In genomic region chr3:99970198-99970597, GRCh38 we compare ENCODE assay signal across 15 cellular contexts.
DNase-seq lines count a peak whose midpoint lies in the region; ATAC-seq and TF ChIP-seq lines count a peak whose summit lies in the region.
"Had no signal": no experiment of that assay in that cellular context is flagged by ENCODE, and none has a peak within 500 bp of the region (broad histone marks: within the 10 kb centered on the region; RNA-seq: fewer than 3 reads in every experiment).

No MANE protein-coding gene starts in this region.

- H3K36me3 ChIP-seq in upper lobe of right lung, result no peaks in the 10 kb centered on the region
- H3K36me3 ChIP-seq: lower lobe of right lung had no signal

- no peak overlapping the region for H3K27ac ChIP-seq in upper lobe of right lung
- H3K27ac ChIP-seq: GM23248, lower lobe of right lung had no signal

- H3K4me1 Mint-ChIP-seq in activated T-cell treated with anti-CD3 and anti-CD28 coated beads, Interleukin-2, amount 50 U/mL, for 72 hours (ENCODE audit: low read depth), result peaks cover 28% of the 10 kb centered on the region
- H3K4me1 Mint-ChIP-seq in activated T-cell treated with anti-CD3 and anti-CD28 coated beads, Interleukin-2, amount 50 U/mL, for 4 hours (ENCODE audit: low read depth), result peaks cover 13% of the 10 kb centered on the region
- peaks cover 34% of the 10 kb centered on the region for H3K4me1 Mint-ChIP-seq in stimulated activated naive CD8-positive, alpha-beta T cell treated with anti-CD3 and anti-CD28 coated beads, Interleukin-15, amount 100 ng/mL, for 72 hours

- H3K9me3 Mint-ChIP-seq in activated T-cell treated with anti-CD3 and anti-CD28 coated beads, Interleukin-2, amount 50 U/mL, for 72 hours, result peaks cover 0 to 2% of the 10 kb centered on the region in 2 donors
- H3K9me3 Mint-ChIP-seq in activated T-cell treated with anti-CD3 and anti-CD28 coated beads, Interleukin-2, amount 50 U/mL, for 4 hours, result no peaks in the 10 kb centered on the region
- H3K9me3 Mint-ChIP-seq in stimulated activated naive CD8-positive, alpha-beta T cell treated with anti-CD3 and anti-CD28 coated beads, Interleukin-15, amount 100 ng/mL, for 72 hours, result no peaks in the 10 kb centered on the region

- DNase-seq in activated T-cell treated with anti-CD3 and anti-CD28 coated beads, Interleukin-2, amount 50 U/mL, for 72 hours, result peak; percentile 3 to 4
- DNase-seq in activated T-cell treated with anti-CD3 and anti-CD28 coated beads, Interleukin-2, amount 50 U/mL, for 4 hours, result no peak
- DNase-seq in stimulated activated naive CD8-positive, alpha-beta T cell treated with anti-CD3 and anti-CD28 coated beads, Interleukin-15, amount 100 ng/mL, for 72 hours, result peak in 1 of 2 donors; percentile 20
- DNase-seq in upper lobe of right lung (no peak), cardiac septum (ENCODE audit: low spot score) (no peak)
- no peak for DNase-seq in activated T-cell treated with anti-CD3 and anti-CD28 coated beads, Interleukin-2, amount 50 U/mL, for 1 hour
- DNase-seq: activated CD4-positive, alpha-beta T cell treated with anti-CD3 and anti-CD28 coated beads for 1 hour; GM23248; head of caudate nucleus; lower lobe of right lung; nucleus accumbens; SHP77 treated with DMSO at 0.1 percent for 48 hours; stimulated activated CD4-positive, alpha-beta T cell treated with anti-CD3 and anti-CD28 coated beads, Interleukin-4, amount 100 ng/mL, for 4 hours had no signal

- H3K9me3 ChIP-seq in upper lobe of right lung, result no peaks in the 10 kb centered on the region
- H3K9me3 ChIP-seq: lower lobe of right lung had no signal

- peaks cover 11% of the 10 kb centered on the region for H3K4me1 ChIP-seq in upper lobe of right lung
- H3K4me1 ChIP-seq: lower lobe of right lung had no signal

- H3K36me3 Mint-ChIP-seq in activated T-cell treated with anti-CD3 and anti-CD28 coated beads, Interleukin-2, amount 50 U/mL, for 72 hours (ENCODE audit: insufficient read depth in 2 of 2), result no peaks in the 10 kb centered on the region
- peaks cover 14% of the 10 kb centered on the region for H3K36me3 Mint-ChIP-seq in activated T-cell treated with anti-CD3 and anti-CD28 coated beads, Interleukin-2, amount 50 U/mL, for 4 hours (ENCODE audit: insufficient read depth)

- intact Hi-C loops in upper lobe of right lung (cut with DNase I), result no loop called here
- intact Hi-C loops in cardiac septum (cut with DNase I), result no loop called here

- no peaks in the 10 kb centered on the region for H3K27me3 ChIP-seq in upper lobe of right lung

- no peak for TF ChIP-seq CTCF in upper lobe of right lung (IDR thresholded peaks at IDR 0.05)

- H3K27me3 Mint-ChIP-seq in activated T-cell treated with anti-CD3 and anti-CD28 coated beads, Interleukin-2, amount 50 U/mL, for 72 hours (ENCODE audit: low read depth), result no peaks in the 10 kb centered on the region
- H3K27me3 Mint-ChIP-seq in activated T-cell treated with anti-CD3 and anti-CD28 coated beads, Interleukin-2, amount 50 U/mL, for 4 hours (ENCODE audit: low read depth), result no peaks in the 10 kb centered on the region
- H3K27me3 Mint-ChIP-seq in stimulated activated naive CD8-positive, alpha-beta T cell treated with anti-CD3 and anti-CD28 coated beads, Interleukin-15, amount 100 ng/mL, for 72 hours, result no peaks in the 10 kb centered on the region

- no peak overlapping the region for H3K4me3 ChIP-seq in upper lobe of right lung
- H3K4me3 ChIP-seq: GM23248, lower lobe of right lung had no signal

- peak; percentile 79 to 87 for ATAC-seq in activated T-cell treated with anti-CD3 and anti-CD28 coated beads, Interleukin-2, amount 50 U/mL, for 72 hours (replicated peaks in 1 of 2)
- no peak for ATAC-seq in activated T-cell treated with anti-CD3 and anti-CD28 coated beads, Interleukin-2, amount 50 U/mL, for 4 hours
- ATAC-seq in GM21825 (IDR thresholded peaks at IDR 0.05; ENCODE audit: unreplicated experiment) (peak; percentile 95), HG03280 (IDR thresholded peaks at IDR 0.05; ENCODE audit: unreplicated experiment) (peak; percentile 86), upper lobe of right lung (no peak)
- peak; percentile 97 for ATAC-seq in stimulated activated naive CD8-positive, alpha-beta T cell treated with anti-CD3 and anti-CD28 coated beads, Interleukin-15, amount 100 ng/mL, for 72 hours
- ATAC-seq: lower lobe of right lung had no signal

- H3K27ac Mint-ChIP-seq in activated T-cell treated with anti-CD3 and anti-CD28 coated beads, Interleukin-2, amount 50 U/mL, for 72 hours, result no peak overlapping the region
- H3K27ac Mint-ChIP-seq in stimulated activated naive CD8-positive, alpha-beta T cell treated with anti-CD3 and anti-CD28 coated beads, Interleukin-15, amount 100 ng/mL, for 72 hours, result no peak overlapping the region

- peak overlapping the region in 1 of 2 donors; percentile 10 for H3K4me3 Mint-ChIP-seq in activated T-cell treated with anti-CD3 and anti-CD28 coated beads, Interleukin-2, amount 50 U/mL, for 72 hours
- H3K4me3 Mint-ChIP-seq in activated T-cell treated with anti-CD3 and anti-CD28 coated beads, Interleukin-2, amount 50 U/mL, for 4 hours, result no peak overlapping the region
- H3K4me3 Mint-ChIP-seq in stimulated activated naive CD8-positive, alpha-beta T cell treated with anti-CD3 and anti-CD28 coated beads, Interleukin-15, amount 100 ng/mL, for 72 hours, result no peak overlapping the region

Comparison
In these comparisons a context has a peak if more than half of its experiments do, and no peak if none do; other contexts are left out.
1. ATAC-seq: peak in activated T-cell treated with anti-CD3 and anti-CD28 coated beads, Interleukin-2, amount 50 U/mL, for 72 hours (2 of 2), GM21825 (single experiment), HG03280 (single experiment) and stimulated activated naive CD8-positive, alpha-beta T cell treated with anti-CD3 and anti-CD28 coated beads, Interleukin-15, amount 100 ng/mL, for 72 hours (single experiment); none in activated T-cell treated with anti-CD3 and anti-CD28 coated beads, Interleukin-2, amount 50 U/mL, for 4 hours (0 of 2) and upper lobe of right lung (single experiment).
2. DNase-seq: peak in activated T-cell treated with anti-CD3 and anti-CD28 coated beads, Interleukin-2, amount 50 U/mL, for 72 hours (2 of 2); none in activated T-cell treated with anti-CD3 and anti-CD28 coated beads, Interleukin-2, amount 50 U/mL, for 4 hours (single experiment), upper lobe of right lung (single experiment), cardiac septum (single experiment) and activated T-cell treated with anti-CD3 and anti-CD28 coated beads, Interleukin-2, amount 50 U/mL, for 1 hour (single experiment).